Comparison of ENCODE assay signal across 1 cellular context in genomic region chr17:38824899-38825761, GRCh38.
A peak's percentile ranks its signal among the peaks of the same experiment; 100 is the strongest.
TF ChIP-seq lines count a peak whose summit lies in the region.

TSS of gene CWC25 (minus strand) at chr17:38825321. CDS start at chr17:38825183, 138 bp downstream.

TF ChIP-seq in K562, 482 proteins besides CTCF, POLR2A, EP300 and RAD21 (continued from another document and continues in another):
- TF ChIP-seq PRDM10 (IDR thresholded peaks at IDR 0.05; ENCODE audit: partially characterized antibody) (no peak), ZNF57 (CRISPR knock-in tag; IDR thresholded peaks at IDR 0.05) (no peak), SMAD3 (CRISPR knock-in tag; conservative IDR thresholded peaks at IDR 0.05) (no peak), GTF2F1 (IDR thresholded peaks at IDR 0.05; ENCODE audit: low read depth, low read length) (peak; percentile 85), FOXK2 (conservative IDR thresholded peaks at IDR 0.05 in 1 of 2, IDR thresholded peaks at IDR 0.05 in 1 of 2; ENCODE audit: low read depth in 2 of 2) (peak; percentile 88 to 92), HDAC6 (IDR thresholded peaks at IDR 0.05; ENCODE audit: low read depth, low read length) (no peak), BDP1 (IDR thresholded peaks at IDR 0.05; ENCODE audit: insufficient read depth, insufficient read length) (no peak), BRD4 (IDR thresholded peaks at IDR 0.05) (peak; percentile 97), CBX1 (IDR thresholded peaks at IDR 0.05; ENCODE audit: low read depth) (no peak), FUS (optimal IDR thresholded peaks at IDR 0.05; ENCODE audit: low read depth, low read length) (no peak), SNRNP70 (optimal IDR thresholded peaks at IDR 0.05; ENCODE audit: low read depth, low read length) (no peak), ZNF24 (IDR thresholded peaks at IDR 0.05) (peak; percentile 55; the same call in 1 of the 2 replicates), SLC30A9 (CRISPR knock-in tag; IDR thresholded peaks at IDR 0.05) (no peak), DNMT1 (IDR thresholded peaks at IDR 0.05) (no peak), GATAD2B (IDR thresholded peaks at IDR 0.05; ENCODE audit: borderline replicate concordance) (peak; percentile 91; the same call in 1 of the 2 replicates), RBM22 (IDR thresholded peaks at IDR 0.05; ENCODE audit: low read depth, low read length, poor library complexity, severe bottlenecking) (no peak), ETS2 (tag; IDR thresholded peaks at IDR 0.05; ENCODE audit: borderline replicate concordance, poor library complexity, severe bottlenecking) (no peak), BRF2 (IDR thresholded peaks at IDR 0.05; ENCODE audit: borderline replicate concordance, insufficient read depth, insufficient read length) (peak; percentile 72), SPI1 (IDR thresholded peaks at IDR 0.05; ENCODE audit: borderline replicate concordance, low read depth, low read length) (no peak), ZNF175 (CRISPR knock-in tag; IDR thresholded peaks at IDR 0.05; ENCODE audit: low read depth) (peak; percentile 76; the same call in 1 of the 2 replicates), ZNF282 (CRISPR knock-in tag; IDR thresholded peaks at IDR 0.05) (no peak), SFPQ (IDR thresholded peaks at IDR 0.05; ENCODE audit: low read depth, low read length) (no peak), E4F1 (CRISPR knock-in tag; IDR thresholded peaks at IDR 0.05; ENCODE audit: borderline replicate concordance) (no peak), MTF1 (CRISPR knock-in tag; IDR thresholded peaks at IDR 0.05; ENCODE audit: borderline replicate concordance) (no peak), TAF1 (IDR thresholded peaks at IDR 0.05; ENCODE audit: control insufficient read depth, extremely low read depth, insufficient read depth, low read length, severe bottlenecking) (no peak), NBN (IDR thresholded peaks at IDR 0.05; ENCODE audit: low read depth) (peak; percentile 100), NFE2 (IDR thresholded peaks at IDR 0.05; ENCODE audit: low read depth) (peak; percentile 99), KDM2B (CRISPR knock-in tag; IDR thresholded peaks at IDR 0.05) (no peak), RBBP5 (IDR thresholded peaks at IDR 0.05; ENCODE audit: borderline replicate concordance, insufficient read depth, low read length, poor library complexity, severe bottlenecking) (peak; percentile 27), HMGXB4 (CRISPR knock-in tag; IDR thresholded peaks at IDR 0.05) (peak; percentile 38; the same call in 1 of the 2 replicates), TBL1XR1 (IDR thresholded peaks at IDR 0.05; ENCODE audit: low read length in 2 of 2) (peak; percentile 73 to 100; a peak in 3 of 4 replicates), HBP1 (CRISPR knock-in tag; IDR thresholded peaks at IDR 0.05) (no peak), POLR3G (IDR thresholded peaks at IDR 0.05; ENCODE audit: extremely low read depth, insufficient read length, insufficient replicate concordance) (no peak), DPF2 (IDR thresholded peaks at IDR 0.05) (peak; percentile 32; the same call in 1 of the 2 replicates), FOSL1 (tag; conservative IDR thresholded peaks at IDR 0.05) (peak; percentile 41; the same call in 1 of the 2 replicates), ATF6 (CRISPR knock-in tag; IDR thresholded peaks at IDR 0.05) (no peak; the same call in 1 of the 2 replicates), AFF4 (CRISPR knock-in tag; IDR thresholded peaks at IDR 0.05) (0 out of 2 replicates have a peak, but pooled peaks have one; percentile 58), ZFPM2 (CRISPR knock-in tag; IDR thresholded peaks at IDR 0.05) (no peak), NR3C1 (CRISPR knock-in tag; IDR thresholded peaks at IDR 0.05) (no peak), ETV6 (IDR thresholded peaks at IDR 0.05; ENCODE audit: borderline replicate concordance in 1 of 2, low read depth in 2 of 2, low read length in 1 of 2) (no peak; a peak in 1 of 4 replicates), ETV6 (CRISPR knock-in tag; IDR thresholded peaks at IDR 0.05; ENCODE audit: borderline replicate concordance) (no peak), TCFL5 (CRISPR knock-in tag; conservative IDR thresholded peaks at IDR 0.05) (no peak), SAP30 (IDR thresholded peaks at IDR 0.05; ENCODE audit: borderline replicate concordance, insufficient read depth, low read depth, low read length, poor library complexity, severe bottlenecking) (no peak), EWSR1 (IDR thresholded peaks at IDR 0.05; ENCODE audit: borderline replicate concordance, low read depth, partially characterized antibody) (no peak), ZFP30 (CRISPR knock-in tag; IDR thresholded peaks at IDR 0.05; ENCODE audit: borderline replicate concordance) (no peak)
